ENCODE assay signal across 9 cellular contexts in the genomic region with DNA sequence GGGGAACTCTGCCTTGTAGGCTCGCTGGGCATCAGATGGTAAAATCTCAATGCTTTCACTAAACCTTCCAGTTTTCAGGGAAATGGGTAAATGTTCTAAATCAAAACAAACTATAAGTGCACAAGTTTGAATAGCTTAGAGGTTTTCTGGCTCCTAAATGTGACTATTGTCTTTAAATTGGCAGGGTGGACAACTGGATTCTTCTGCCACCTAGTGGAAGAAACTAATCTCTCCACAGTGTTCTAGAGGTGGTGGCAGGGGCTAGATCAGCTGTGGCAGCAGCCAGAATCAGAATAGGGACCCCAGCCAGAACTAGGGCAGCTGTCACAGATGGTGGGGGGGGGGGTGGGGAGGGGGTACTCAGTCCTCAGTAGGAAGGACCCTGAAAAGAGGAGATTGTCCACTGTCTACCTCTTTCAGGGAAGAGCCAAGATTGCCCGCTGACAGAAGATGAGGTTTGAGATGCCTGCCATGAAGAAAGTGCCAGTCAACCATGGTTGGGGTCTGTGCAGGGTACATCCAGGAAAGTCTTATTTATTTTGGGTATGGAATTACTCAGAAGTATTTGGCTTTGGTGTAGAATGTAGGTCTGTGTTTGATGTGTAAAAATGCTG.
DNase-seq lines count a peak whose midpoint lies in the region; ATAC-seq, FAIRE-seq and TF ChIP-seq lines count a peak whose summit lies in the region.
"Had no signal": no experiment of that assay in that cellular context is flagged by ENCODE, and none has a peak within 500 bp of the region (broad histone marks: within the 10 kb centered on the region; RNA-seq: fewer than 3 reads in every experiment).

No MANE protein-coding gene starts in this region.

- peak; percentile 60 for TF ChIP-seq CTCF in NB4 (IDR thresholded peaks at IDR 0.05; ENCODE audit: low read depth, low read length)
- peak; percentile 48 to 64 (median 64) for TF ChIP-seq CTCF in K562 (IDR thresholded peaks at IDR 0.05 in 2 of 3, conservative IDR thresholded peaks at IDR 0.05 in 1 of 3; ENCODE audit: insufficient read depth in 2 of 3, low read depth in 1 of 3, low read length in 3 of 3)
- TF ChIP-seq CTCF in transverse colon (IDR thresholded peaks at IDR 0.05) = peak; percentile 49 to 63 (median 52)

- no peaks in the 10 kb centered on the region for H4K20me1 ChIP-seq in K562 (replicated peaks; ENCODE audit: control insufficient read depth, insufficient read depth, low read length)

- FAIRE-seq in K562 (lab: Jason Lieb, UNC) (peak; percentile 78), islet of Langerhans (lab: Jason Lieb, UNC) (peak; percentile 33)

- peaks cover 0 to 3% (median 0%) of the 10 kb centered on the region in 7 donors for H3K9me3 Mint-ChIP-seq in CD4-positive, CD25-positive, alpha-beta regulatory T cell
- H3K9me3 Mint-ChIP-seq: immature natural killer cell had no signal

- H3K4me1 ChIP-seq in CD4-positive, CD25-positive, alpha-beta regulatory T cell (ENCODE audit: control insufficient read depth, insufficient read depth, low read length, poor library complexity, severe bottlenecking) = no peaks in the 10 kb centered on the region
- H3K4me1 ChIP-seq in K562 (replicated peaks in 1 of 2; ENCODE audit: control insufficient read depth in 2 of 2, insufficient read depth in 2 of 2, low read length in 2 of 2) = no peaks in the 10 kb centered on the region
- H3K4me1 ChIP-seq in transverse colon = no peaks in the 10 kb centered on the region

- POLR2A ChIA-PET in K562 (lab: Yijun Ruan, JAX) = interaction anchor here (0.6 kb wide), 1 partner anchor 1722 kb away, joined by 4 read pairs; no protein-coding TSS in a partner anchor

- H3K79me2 ChIP-seq in K562 (ENCODE audit: control insufficient read depth, insufficient read depth, low read length) = no peaks in the 10 kb centered on the region

- in situ Hi-C loops in K562 (cut with MboI) = no loop called here
- in situ Hi-C loops in transverse colon (cut with MboI; ENCODE audit: low pct_ligation_motif_present in 1 of 4, low pct_unique_long_range_greater_than_20kb in 1 of 4, low sequenced_read_pairs in 3 of 4) = loop anchor here in 3 of 4 donors (5.0 to 10.0 kb wide), 2 partner anchors 114 to 121 kb away; no protein-coding TSS in a partner anchor

- H2AFZ ChIP-seq in K562 (ENCODE audit: low read depth, low read length) = no peak overlapping the region

- peak in 2 of 3 donors; percentile 4 to 31 for DNase-seq in CD4-positive, CD25-positive, alpha-beta regulatory T cell
- DNase-seq in NB4 (ENCODE audit: low read depth) = peak; percentile 29
- peak; percentile 28 to 59 (median 52) for DNase-seq in K562 (ENCODE audit: extremely low read depth in 1 of 4, low spot score in 3 of 4)
- DNase-seq in transverse colon = no peak
- DNase-seq in NCI-H226 = no peak

- H3K9ac ChIP-seq in K562 (ENCODE audit: insufficient read depth in 1 of 2, low read depth in 2 of 2, low read length in 2 of 2) = no peak overlapping the region

- peaks cover 5% of the 10 kb centered on the region for H3K27me3 Mint-ChIP-seq in CD4-positive, CD25-positive, alpha-beta regulatory T cell

- no peaks in the 10 kb centered on the region for H3K36me3 ChIP-seq in CD4-positive, CD25-positive, alpha-beta regulatory T cell (ENCODE audit: control insufficient read depth, insufficient read depth, low read length)
- no peaks in the 10 kb centered on the region for H3K36me3 ChIP-seq in K562 (ENCODE audit: control insufficient read depth, insufficient read depth, low read length)
- H3K36me3 ChIP-seq in transverse colon = no peaks in the 10 kb centered on the region

- BruUV-seq in K562 (replicated peaks; lab: Mats Ljungman, UMichigan) = no TSS peak

- no peak overlapping the region for H3K4me2 ChIP-seq in K562 (ENCODE audit: insufficient read depth, low read length)

- H3K36me3 Mint-ChIP-seq in CD4-positive, CD25-positive, alpha-beta regulatory T cell = no peaks in the 10 kb centered on the region
- H3K36me3 Mint-ChIP-seq: immature natural killer cell had no signal

- TF ChIP-seq EP300 in K562 (IDR thresholded peaks at IDR 0.05; ENCODE audit: low read length) = no peak
- TF ChIP-seq EP300 in transverse colon (IDR thresholded peaks at IDR 0.05; ENCODE audit: low read depth) = no peak

- no peak overlapping the region for H3K27ac Mint-ChIP-seq in CD4-positive, CD25-positive, alpha-beta regulatory T cell
- H3K27ac Mint-ChIP-seq: immature natural killer cell had no signal

- H3K27ac ChIP-seq in CD4-positive, CD25-positive, alpha-beta regulatory T cell (ENCODE audit: insufficient read depth, low read length, poor library complexity, severe bottlenecking) = no peak overlapping the region
- H3K27ac ChIP-seq in K562 (ENCODE audit: extremely low read depth, low read depth, low read length) (no peak overlapping the region), transverse colon (no peak overlapping the region)

- intact Hi-C loops in K562 (cut with micrococcal nuclease) (loop anchor here (1.0 kb wide), 1 partner anchor 118 kb away; no protein-coding TSS in a partner anchor), transverse colon (cut with DNase I; ENCODE audit: low total_unique reads) (no loop called here)

- H3K27me3 ChIP-seq in CD4-positive, CD25-positive, alpha-beta regulatory T cell (ENCODE audit: control insufficient read depth, insufficient read depth, low read length) = no peaks in the 10 kb centered on the region
- H3K27me3 ChIP-seq in K562 (ENCODE audit: control insufficient read depth in 2 of 2, insufficient read depth in 2 of 2, low read length in 2 of 2) = no peaks in the 10 kb centered on the region; a peak in 1 of 5 replicates
- no peaks in the 10 kb centered on the region for H3K27me3 ChIP-seq in transverse colon

- no peaks in the 10 kb centered on the region for H3K9me3 ChIP-seq in CD4-positive, CD25-positive, alpha-beta regulatory T cell (ENCODE audit: control insufficient read depth in 2 of 2, low read length in 2 of 2)
- H3K9me3 ChIP-seq in K562 (replicated peaks; ENCODE audit: control insufficient read depth, insufficient read depth, low read depth, low read length) = no peaks in the 10 kb centered on the region
- no peaks in the 10 kb centered on the region for H3K9me3 ChIP-seq in transverse colon

- peaks cover 0 to 3% (median 0%) of the 10 kb centered on the region in 4 donors for H3K4me1 Mint-ChIP-seq in CD4-positive, CD25-positive, alpha-beta regulatory T cell
- H3K4me1 Mint-ChIP-seq: immature natural killer cell had no signal

- no peak for ATAC-seq in CD4-positive, CD25-positive, alpha-beta regulatory T cell (ENCODE audit: low read depth in 2 of 2)
- peak; percentile 51 for ATAC-seq in GM18867 (IDR thresholded peaks at IDR 0.05; ENCODE audit: unreplicated experiment)
- peak; percentile 88 for ATAC-seq in K562
- no peak for ATAC-seq in GM18520 (IDR thresholded peaks at IDR 0.05; ENCODE audit: unreplicated experiment)

- TF ChIP-seq RAD21 in K562 (CRISPR knock-in tag; conservative IDR thresholded peaks at IDR 0.05 in 1 of 2, IDR thresholded peaks at IDR 0.05 in 1 of 2) = peak; percentile 44 to 54

- WGBS in K562 (ENCODE audit: insufficient coverage, low coverage, missing lambda C conversion rate) = 0% methylated on average over 1 of the region's 2 CpGs
- 73 to 93% methylated on average over 1 to 2 of the region's 2 CpGs for WGBS in transverse colon (ENCODE audit: low coverage in 1 of 2), 2 donors

- H3K9me1 ChIP-seq in K562 (ENCODE audit: control insufficient read depth, insufficient read depth, low read length) = no peaks in the 10 kb centered on the region

- CTCF ChIA-PET in K562 (lab: Yijun Ruan, JAX; ENCODE audit: low intra/inter-chr PET ratio) = interaction anchor here (2.0 kb wide), 1 partner anchor 118 kb away, joined by 15 read pairs; no protein-coding TSS in a partner anchor

- TF ChIP-seq POLR2A in NB4 (IDR thresholded peaks at IDR 0.05; ENCODE audit: extremely low read depth, insufficient read length) (no peak), K562 (conservative IDR thresholded peaks at IDR 0.05) (no peak), transverse colon (IDR thresholded peaks at IDR 0.05) (no peak)

- no peak overlapping the region for H3K4me3 ChIP-seq in CD4-positive, CD25-positive, alpha-beta regulatory T cell (ENCODE audit: low read depth, low read length)
- H3K4me3 ChIP-seq in NB4 (ENCODE audit: low read depth, low read length) (no peak overlapping the region), K562 (no peak overlapping the region), transverse colon (no peak overlapping the region)

- no peak overlapping the region for H3K4me3 Mint-ChIP-seq in CD4-positive, CD25-positive, alpha-beta regulatory T cell
- H3K4me3 Mint-ChIP-seq: immature natural killer cell had no signal

TF ChIP-seq in K562, 482 proteins besides CTCF, POLR2A, EP300 and RAD21:
- peak; percentile 46 for TF ChIP-seq SMC3 (conservative IDR thresholded peaks at IDR 0.05; ENCODE audit: insufficient read depth, low read depth, low read length)
- TF ChIP-seq NEUROD1 (IDR thresholded peaks at IDR 0.05; ENCODE audit: borderline replicate concordance, low read depth, low read length, partially characterized antibody) = no peak

Comparison
In these comparisons a context has a peak if more than half of its experiments do, and no peak if none do; other contexts are left out.
1. ATAC-seq: peak in GM18867 (single experiment) and K562 (single experiment); none in CD4-positive, CD25-positive, alpha-beta regulatory T cell (0 of 2) and GM18520 (single experiment).
2. DNase-seq: peak in CD4-positive, CD25-positive, alpha-beta regulatory T cell (2 of 3), NB4 (single experiment) and K562 (4 of 4); none in transverse colon (single experiment) and NCI-H226 (single experiment).
3. Peak in every context shown above with its lines, with median percentiles within 50 percentile points of each other: CTCF ChIP-seq.